Comparison of ENCODE assay signal across 1 cellular context in the genomic region with DNA sequence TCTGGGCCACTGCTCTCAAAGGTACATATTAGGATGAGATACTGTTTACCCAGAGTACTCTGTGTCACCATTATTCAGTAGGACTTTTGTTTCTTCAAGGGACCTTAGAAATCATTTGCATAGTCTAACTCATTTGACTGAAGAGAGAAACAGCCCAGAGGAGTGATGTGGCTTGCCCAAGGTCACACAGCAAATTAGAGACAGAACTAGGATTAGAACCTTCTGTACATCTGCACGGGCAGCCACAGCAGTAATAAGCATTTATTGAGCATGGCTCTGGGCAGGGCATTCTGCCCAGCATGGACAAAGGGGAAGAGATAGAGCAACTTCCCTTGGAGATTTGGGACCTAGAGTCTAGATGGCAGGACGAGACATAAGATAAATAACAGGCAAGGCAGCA.
TF ChIP-seq lines count a peak whose summit lies in the region.

No MANE protein-coding gene starts in this region.

TF ChIP-seq in K562, 482 proteins besides CTCF, POLR2A, EP300 and RAD21:
- TF ChIP-seq FOXK2 (conservative IDR thresholded peaks at IDR 0.05 in 1 of 2, IDR thresholded peaks at IDR 0.05 in 1 of 2; ENCODE audit: low read depth in 2 of 2) (no peak), RBM25 (IDR thresholded peaks at IDR 0.05; ENCODE audit: low read depth, low read length, severe bottlenecking) (peak; percentile 59), ZFP36 (IDR thresholded peaks at IDR 0.05; ENCODE audit: low read depth, low read length, partially characterized antibody) (peak; percentile 74), NCOA6 (IDR thresholded peaks at IDR 0.05) (no peak), E2F3 (CRISPR knock-in tag; IDR thresholded peaks at IDR 0.05) (no peak), RFX5 (IDR thresholded peaks at IDR 0.05; ENCODE audit: low read depth, low read length) (no peak), PTRF (tag; IDR thresholded peaks at IDR 0.05) (0 out of 2 replicates have a peak, but pooled peaks have one; percentile 30), PHF8 (IDR thresholded peaks at IDR 0.05; ENCODE audit: borderline replicate concordance, low read length) (no peak), BCOR (IDR thresholded peaks at IDR 0.05) (peak; percentile 59), KDM1A (IDR thresholded peaks at IDR 0.05) (peak in 1 of 2 experiments; percentile 40; a peak in 1 of 4 replicates), SPI1 (IDR thresholded peaks at IDR 0.05; ENCODE audit: borderline replicate concordance, low read depth, low read length) (no peak)
- TF ChIP-seq, protein P1, sequence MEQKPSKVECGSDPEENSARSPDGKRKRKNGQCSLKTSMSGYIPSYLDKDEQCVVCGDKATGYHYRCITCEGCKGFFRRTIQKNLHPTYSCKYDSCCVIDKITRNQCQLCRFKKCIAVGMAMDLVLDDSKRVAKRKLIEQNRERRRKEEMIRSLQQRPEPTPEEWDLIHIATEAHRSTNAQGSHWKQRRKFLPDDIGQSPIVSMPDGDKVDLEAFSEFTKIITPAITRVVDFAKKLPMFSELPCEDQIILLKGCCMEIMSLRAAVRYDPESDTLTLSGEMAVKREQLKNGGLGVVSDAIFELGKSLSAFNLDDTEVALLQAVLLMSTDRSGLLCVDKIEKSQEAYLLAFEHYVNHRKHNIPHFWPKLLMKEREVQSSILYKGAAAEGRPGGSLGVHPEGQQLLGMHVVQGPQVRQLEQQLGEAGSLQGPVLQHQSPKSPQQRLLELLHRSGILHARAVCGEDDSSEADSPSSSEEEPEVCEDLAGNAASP (IDR thresholded peaks at IDR 0.05) = no peak
- TF ChIP-seq, protein P2, sequence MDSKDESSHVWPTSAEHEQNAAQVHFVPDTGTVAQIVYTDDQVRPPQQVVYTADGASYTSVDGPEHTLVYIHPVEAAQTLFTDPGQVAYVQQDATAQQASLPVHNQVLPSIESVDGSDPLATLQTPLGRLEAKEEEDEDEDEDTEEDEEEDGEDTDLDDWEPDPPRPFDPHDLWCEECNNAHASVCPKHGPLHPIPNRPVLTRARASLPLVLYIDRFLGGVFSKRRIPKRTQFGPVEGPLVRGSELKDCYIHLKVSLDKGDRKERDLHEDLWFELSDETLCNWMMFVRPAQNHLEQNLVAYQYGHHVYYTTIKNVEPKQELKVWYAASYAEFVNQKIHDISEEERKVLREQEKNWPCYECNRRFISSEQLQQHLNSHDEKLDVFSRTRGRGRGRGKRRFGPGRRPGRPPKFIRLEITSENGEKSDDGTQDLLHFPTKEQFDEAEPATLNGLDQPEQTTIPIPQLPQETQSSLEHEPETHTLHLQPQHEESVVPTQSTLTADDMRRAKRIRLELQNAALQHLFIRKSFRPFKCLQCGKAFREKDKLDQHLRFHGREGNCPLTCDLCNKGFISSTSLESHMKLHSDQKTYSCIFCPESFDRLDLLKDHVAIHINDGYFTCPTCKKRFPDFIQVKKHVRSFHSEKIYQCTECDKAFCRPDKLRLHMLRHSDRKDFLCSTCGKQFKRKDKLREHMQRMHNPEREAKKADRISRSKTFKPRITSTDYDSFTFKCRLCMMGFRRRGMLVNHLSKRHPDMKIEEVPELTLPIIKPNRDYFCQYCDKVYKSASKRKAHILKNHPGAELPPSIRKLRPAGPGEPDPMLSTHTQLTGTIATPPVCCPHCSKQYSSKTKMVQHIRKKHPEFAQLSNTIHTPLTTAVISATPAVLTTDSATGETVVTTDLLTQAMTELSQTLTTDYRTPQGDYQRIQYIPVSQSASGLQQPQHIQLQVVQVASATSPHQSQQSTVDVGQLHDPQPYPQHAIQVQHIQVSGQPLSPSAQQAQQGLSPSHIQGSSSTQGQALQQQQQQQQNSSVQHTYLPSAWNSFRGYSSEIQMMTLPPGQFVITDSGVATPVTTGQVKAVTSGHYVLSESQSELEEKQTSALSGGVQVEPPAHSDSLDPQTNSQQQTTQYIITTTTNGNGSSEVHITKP (IDR thresholded peaks at IDR 0.05; ENCODE audit: partially characterized antibody) = no peak
